22 cellular contexts compared by ENCODE assay signal in genomic region chr3:165817160-165817709, GRCh38. TPM values are rescaled to one million over a fixed set of nuclear protein-coding genes. Genes with fewer than 3 reads are reported as not detected.
A peak's percentile ranks its signal among the peaks of the same experiment; 100 is the strongest.
DNase-seq lines count a peak whose midpoint lies in the region; ATAC-seq, FAIRE-seq and TF ChIP-seq lines count a peak whose summit lies in the region.
"Had no signal": no experiment of that assay in that cellular context is flagged by ENCODE, and none has a peak within 500 bp of the region (broad histone marks: within the 10 kb centered on the region; RNA-seq: fewer than 3 reads in every experiment).

No MANE protein-coding gene starts in this region.

- SMC1A ChIA-PET in GM12878 (lab: Charles Lee; ENCODE audit: uncharacterized antibody, unreplicated experiment), result interaction anchor here (0.7 to 2.0 kb wide), 7 partner anchors 12 to 29 kb away, joined by 3 to 7 read pairs (median 3); partner anchors contain the start of gene BCHE

- ATAC-seq in GM12878 (peak; percentile 8; the same call in 2 of the 3 replicates), omental fat pad (ENCODE audit: low FRiP score) (peak; percentile 90), GM21515 (IDR thresholded peaks at IDR 0.05; ENCODE audit: unreplicated experiment) (no peak), left lung (no peak), HG02623 (IDR thresholded peaks at IDR 0.05; ENCODE audit: unreplicated experiment) (no peak)

- CTCF ChIA-PET in GM12878 (lab: Yijun Ruan, JAX), result no interaction called here

- TF ChIP-seq CTCF in GM12878 (IDR thresholded peaks at IDR 0.05 in 2 of 3, conservative IDR thresholded peaks at IDR 0.05 in 1 of 3; ENCODE audit: control insufficient read depth in 2 of 3, extremely low read depth in 1 of 3, insufficient read depth in 1 of 3, low read depth in 3 of 3, low read length in 3 of 3), result no peak
- TF ChIP-seq CTCF in fibroblast of the aortic adventitia (IDR thresholded peaks at IDR 0.05; ENCODE audit: insufficient read depth, low read length), result no peak
- no peak for TF ChIP-seq CTCF in omental fat pad (IDR thresholded peaks at IDR 0.05)
- no peak for TF ChIP-seq CTCF in GM10266 (IDR thresholded peaks at IDR 0.05; ENCODE audit: control insufficient read depth, insufficient read depth, low read depth, missing control alignments)
- TF ChIP-seq CTCF in left lung (IDR thresholded peaks at IDR 0.05), result no peak

- POLR2A ChIA-PET in GM12878 (lab: Charles Lee), result interaction anchor here (0.5 to 1.9 kb wide), 3 partner anchors 8 to 20 kb away, joined by 3 to 8 read pairs (median 5); partner anchors contain the start of gene BCHE

- FAIRE-seq in GM12878 (lab: Jason Lieb, UNC), result no peak
- FAIRE-seq: GM12891, GM18507, H54 had no signal

- no peak overlapping the region for H2AFZ ChIP-seq in GM12878 (ENCODE audit: control insufficient read depth, low read depth, low read length)

- RAD21 ChIA-PET in GM12878 (lab: Charles Lee; ENCODE audit: unreplicated experiment), result interaction anchor here (1.2 to 3.7 kb wide), 5 partner anchors 10 to 22 kb away, joined by 3 to 19 read pairs (median 4); partner anchors contain the start of gene BCHE

- no peak for TF ChIP-seq EP300 in GM12878 (IDR thresholded peaks at IDR 0.05; ENCODE audit: borderline replicate concordance in 1 of 2, control insufficient read depth in 1 of 2, low read depth in 2 of 2, low read length in 2 of 2)

- no peak overlapping the region for H3K4me2 ChIP-seq in GM12878 (ENCODE audit: control insufficient read depth, insufficient read depth)

- H3K79me2 ChIP-seq in GM12878 (ENCODE audit: control insufficient read depth, insufficient read depth, low read length), result no peaks in the 10 kb centered on the region

- no peak for TF ChIP-seq POLR2A in GM12878 (IDR thresholded peaks at IDR 0.05; ENCODE audit: low read depth, low read length)

- H3K9me3 ChIP-seq in GM12878 (replicated peaks; ENCODE audit: control insufficient read depth, insufficient read depth, low read length) (no peaks in the 10 kb centered on the region), left lung (no peaks in the 10 kb centered on the region)
- H3K9me3 ChIP-seq: HAP-1 had no signal

- no peaks in the 10 kb centered on the region for H3K4me1 ChIP-seq in GM12878 (ENCODE audit: control insufficient read depth, insufficient read depth, low read length)
- H3K4me1 ChIP-seq in left lung, result no peaks in the 10 kb centered on the region
- H3K4me1 ChIP-seq: HAP-1 had no signal

- no peaks in the 10 kb centered on the region for H4K20me1 ChIP-seq in GM12878 (ENCODE audit: control insufficient read depth, insufficient read depth)

- H3K36me3 ChIP-seq in GM12878 (ENCODE audit: control insufficient read depth in 2 of 2, insufficient read depth in 2 of 2, low read length in 1 of 2) (no peaks in the 10 kb centered on the region), left lung (no peaks in the 10 kb centered on the region)
- H3K36me3 ChIP-seq: HAP-1 had no signal

- no TSS peak for BruUV-seq in GM12878 (replicated peaks; lab: Mats Ljungman, UMichigan)

- in situ Hi-C loops in GM12878 (cut with MboI), result no loop called here

- H3K27me3 ChIP-seq in GM12878 (replicated peaks in 1 of 2; ENCODE audit: control insufficient read depth in 2 of 2, insufficient read depth in 2 of 2, low read length in 1 of 2) (no peaks in the 10 kb centered on the region), left lung (no peaks in the 10 kb centered on the region)

- intact Hi-C loops in GM12878 (cut with micrococcal nuclease; ENCODE audit: unreplicated experiment), result no loop called here
- intact Hi-C loops in left lung (cut with DNase I), result no loop called here

- H3K27ac ChIP-seq in GM12878 (ENCODE audit: control insufficient read depth, insufficient read depth) (no peak overlapping the region), left lung (no peak overlapping the region)

- DNase-seq in NCI-H226, result peak; percentile 95
- no peak for DNase-seq in GM12878 (ENCODE audit: low read depth, low spot score)
- peak; percentile 7 for DNase-seq in fibroblast of the aortic adventitia (ENCODE audit: low read depth)
- DNase-seq in omental fat pad (ENCODE audit: low spot score), result no peak
- no peak for DNase-seq in GM10266 (ENCODE audit: extremely low spot score)
- no peak for DNase-seq in left lung
- DNase-seq: C1 segment of cervical spinal cord; Calu3; CD4-positive, alpha-beta memory T cell; COR-L47; DMS53; DMS79 treated with DMSO at 0.1 percent for 48 hours; GF-D8; GOT3 had no signal

- no peak overlapping the region for H3K9ac ChIP-seq in GM12878 (ENCODE audit: control insufficient read depth, insufficient read depth, low read length)

- WGBS in GM12878 (ENCODE audit: insufficient coverage, insufficient replicate concordance, low lambda C conversion rate, missing lambda C conversion rate), result 60% methylated on average over 3 of the region's 3 CpGs

- H3K4me3 ChIP-seq in GM12878 (no peak overlapping the region), fibroblast of the aortic adventitia (ENCODE audit: low read depth, low read length) (no peak overlapping the region), left lung (no peak overlapping the region)
- H3K4me3 ChIP-seq: HAP-1 had no signal

- no peak for TF ChIP-seq RAD21 in GM12878 (IDR thresholded peaks at IDR 0.05; ENCODE audit: insufficient read depth, low read depth, low read length)

TF ChIP-seq in GM12878, 131 proteins besides CTCF, POLR2A, EP300 and RAD21:
- TF ChIP-seq IKZF1 (conservative IDR thresholded peaks at IDR 0.05), result no peak
- TF ChIP-seq SMARCA5 (IDR thresholded peaks at IDR 0.05), result no peak
- peak; percentile 85 for TF ChIP-seq MLLT1 (IDR thresholded peaks at IDR 0.05)

RNA-seq across cellular contexts. Expression of gene BCHE, which starts 20.0 kb away (rescaled TPM):
- 301 and 307 TPM in 2 replicates for total RNA-seq in GM12878 (2013; cell fraction: nucleolus; rRNA removed)
- 18.2 and 22.6 TPM in 2 replicates for total RNA-seq in GM12878 (2014; rRNA removed)
- 29.3 and 32.4 TPM in 2 replicates for total RNA-seq in GM12878 (2014; rRNA removed; fragmentation: Illumina TruSeq; extraction: Trizol)
- total RNA-seq in GM12878 (2021), result 16.3 and 16.8 TPM in 2 replicates
- 0.49 TPM for polyA plus RNA-seq in GM12878 (2011; ENCODE audit: low read depth)
- 233 and 435 TPM in 2 replicates for polyA plus RNA-seq in GM12878 (2011; rRNA removed)
- polyA plus RNA-seq in GM12878 (2011; cell fraction: cytosol; rRNA removed), result 73.1 and 90.3 TPM in 2 replicates
- 83.6 and 115 TPM in 2 replicates for polyA plus RNA-seq in GM12878 (2011; cell fraction: nucleus; rRNA removed)
- polyA plus RNA-seq in GM12878 (2012), result 0.27 and 0.36 TPM in 2 replicates
- 33.1 and 43.5 TPM in 2 replicates for polyA plus RNA-seq in GM12878 (2014; fragmentation: Illumina TruSeq; extraction: Trizol)
- polyA plus RNA-seq in GM12878 (2014; fragmentation: Nextera tagmentation; extraction: Ambion mirVana), result 10 to 100 TPM; 36.0 to 54.5 TPM
- polyA plus RNA-seq in GM12878 (2014; rRNA removed), result 12.6 and 17.3 TPM in 2 replicates
- 10 to 100 TPM; 26.5 to 29.3 TPM for polyA plus RNA-seq in GM12878 (2016; fragmentation: Nextera tagmentation; extraction: Ambion mirVana)
- 148 and 163 TPM in 2 replicates for polyA minus RNA-seq in GM12878 (2011; rRNA and poly(A)+ RNA removed)
- 35.0 and 39.0 TPM in 2 replicates for polyA minus RNA-seq in GM12878 (2011; cell fraction: cytosol; rRNA and poly(A)+ RNA removed)
- 172 and 176 TPM in 2 replicates for polyA minus RNA-seq in GM12878 (2011; cell fraction: nucleus; rRNA and poly(A)+ RNA removed)
- total RNA-seq in fibroblast of the aortic adventitia (ENCODE audit: low replicate concordance), result 5.7 and 76.2 TPM in 2 replicates
- 100 to 1,000 TPM in 1 of 4 donors, 10 to 100 TPM in 3; 17.8 to 205 (median 33.4) TPM for total RNA-seq in omental fat pad
- 10 to 100 TPM in 1 of 2 donors, 1 to 10 TPM in 1; 6.6 to 13.7 TPM for total RNA-seq in left lung
- total RNA-seq: CD4-positive, alpha-beta memory T cell; G401 had no signal
- polyA plus RNA-seq: BJ; CD4-positive, alpha-beta memory T cell had no signal

Comparison
In these comparisons a context has a peak if more than half of its experiments do, and no peak if none do; other contexts are left out.
1. DNase-seq: peak in NCI-H226 (single experiment) and fibroblast of the aortic adventitia (single experiment); none in GM12878 (single experiment), omental fat pad (single experiment), GM10266 (single experiment) and left lung (0 of 2).
2. ATAC-seq: peak in GM12878 (single experiment) and omental fat pad (single experiment); none in GM21515 (single experiment), left lung (single experiment) and HG02623 (single experiment).